In genomic region chr2:127157651-127158460, GRCh38 we compare ENCODE assay signal across 11 cellular contexts. TPM values are rescaled to one million over a fixed set of nuclear protein-coding genes. Genes with fewer than 3 reads are reported as not detected.
DNase-seq lines count a peak whose midpoint lies in the region; ATAC-seq, FAIRE-seq and TF ChIP-seq lines count a peak whose summit lies in the region.
"Had no signal": no experiment of that assay in that cellular context is flagged by ENCODE, and none has a peak within 500 bp of the region (broad histone marks: within the 10 kb centered on the region; RNA-seq: fewer than 3 reads in every experiment).

No MANE protein-coding gene starts in this region.

- POLR2A ChIA-PET in endothelial cell of umbilical vein (lab: Charles Lee) = no interaction called here

- H3F3A ChIP-seq in MM.1S (ENCODE audit: insufficient read depth, low read length) = no peaks in the 10 kb centered on the region

- no peaks in the 10 kb centered on the region for H3K9me3 ChIP-seq in MM.1S (replicated peaks; ENCODE audit: insufficient read depth, low read length)
- H3K9me3 ChIP-seq in endothelial cell of umbilical vein (replicated peaks; ENCODE audit: control insufficient read depth, insufficient read depth, low read length) = no peaks in the 10 kb centered on the region

- H3K9ac ChIP-seq in MM.1S (ENCODE audit: low read length) = no peak overlapping the region
- H3K9ac ChIP-seq in endothelial cell of umbilical vein (replicated peaks; ENCODE audit: extremely low read depth, insufficient read depth, low read length) = no peak overlapping the region

- TF ChIP-seq CTCF in MM.1S (IDR thresholded peaks at IDR 0.05; ENCODE audit: low read length) (no peak), endothelial cell of umbilical vein (IDR thresholded peaks at IDR 0.05; ENCODE audit: extremely low read depth in 1 of 2, insufficient read depth in 1 of 2, low read depth in 1 of 2, low read length in 2 of 2) (peak; percentile 9 to 30)

- no peaks in the 10 kb centered on the region for H3K9me1 ChIP-seq in endothelial cell of umbilical vein (replicated peaks; ENCODE audit: control insufficient read depth, extremely low read depth, insufficient read depth, low read length)

- BruUV-seq in endothelial cell of umbilical vein (replicated peaks; lab: Mats Ljungman, UMichigan) = no TSS peak

- no peak for TF ChIP-seq POLR2A in endothelial cell of umbilical vein (IDR thresholded peaks at IDR 0.05; ENCODE audit: low read depth, low read length)

- CTCF ChIA-PET in endothelial cell of umbilical vein (lab: Charles Lee) = interaction anchor here (0.7 to 1.2 kb wide), 4 partner anchors 16 to 90 kb away, joined by 3 to 8 read pairs (median 4); no protein-coding TSS in a partner anchor

- H3K4me1 ChIP-seq in MM.1S (ENCODE audit: low read length) (no peaks in the 10 kb centered on the region), endothelial cell of umbilical vein (ENCODE audit: control insufficient read depth, extremely low read depth, insufficient read depth, low read length) (peaks cover 14% of the 10 kb centered on the region)

- H3K4me2 ChIP-seq in MM.1S (ENCODE audit: low read depth, low read length) (no peak overlapping the region), endothelial cell of umbilical vein (ENCODE audit: insufficient read depth, low read length) (no peak overlapping the region)

- H3K36me3 ChIP-seq in MM.1S (replicated peaks; ENCODE audit: insufficient read depth, low read length) (no peaks in the 10 kb centered on the region), endothelial cell of umbilical vein (ENCODE audit: control insufficient read depth in 2 of 2, extremely low read depth in 1 of 2, insufficient read depth in 2 of 2, low read length in 2 of 2) (no peaks in the 10 kb centered on the region)

- H3K79me2 ChIP-seq in MM.1S (ENCODE audit: low read length) (no peaks in the 10 kb centered on the region), endothelial cell of umbilical vein (ENCODE audit: control insufficient read depth, insufficient read depth, low read length) (no peaks in the 10 kb centered on the region)

- H3K27ac ChIP-seq in MM.1S (ENCODE audit: low read length) (no peak overlapping the region), endothelial cell of umbilical vein (ENCODE audit: insufficient read depth, low read depth, low read length) (no peak overlapping the region)

- dilution Hi-C loops in endothelial cell of umbilical vein (cut with MboI; ENCODE audit: extremely low pct_ligation_motif_present, low sequenced_read_pairs) = no loop called here

- H3K27me3 ChIP-seq in MM.1S (replicated peaks; ENCODE audit: insufficient read depth, low read length) (no peaks in the 10 kb centered on the region), endothelial cell of umbilical vein (ENCODE audit: control insufficient read depth in 2 of 2, insufficient read depth in 2 of 2, low read length in 2 of 2) (peaks cover 0 to 2% of the 10 kb centered on the region in 2 experiments)

- ATAC-seq in HG02884 (IDR thresholded peaks at IDR 0.05; ENCODE audit: unreplicated experiment) = no peak
- no peak for ATAC-seq in HG02981 (IDR thresholded peaks at IDR 0.05; ENCODE audit: unreplicated experiment)

- H4K20me1 ChIP-seq in MM.1S (ENCODE audit: insufficient read depth, low read length) = no peaks in the 10 kb centered on the region
- no peaks in the 10 kb centered on the region for H4K20me1 ChIP-seq in endothelial cell of umbilical vein (replicated peaks; ENCODE audit: control insufficient read depth, extremely low read depth, insufficient read depth, low read length)

- no peaks in the 10 kb centered on the region for H3K9me2 ChIP-seq in MM.1S (replicated peaks; ENCODE audit: insufficient read depth, low read length)

- intact Hi-C loops in endothelial cell of umbilical vein (cut with micrococcal nuclease) (no loop called here), posterior vena cava (cut with DNase I) (no loop called here)

- H3K4me3 ChIP-seq in MM.1S (ENCODE audit: low read length) (no peak overlapping the region), endothelial cell of umbilical vein (replicated peaks in 1 of 3; ENCODE audit: insufficient read depth in 1 of 3, low read depth in 1 of 3, low read length in 3 of 3) (no peak overlapping the region)

- DNase-seq in ELF-1 (ENCODE audit: low read depth, low spot score) (peak; percentile 88), MM.1S (no peak), endothelial cell of umbilical vein (ENCODE audit: low read depth, low spot score) (no peak), posterior vena cava (ENCODE audit: low spot score) (peak; percentile 70), activated T-cell treated with anti-CD3 and anti-CD28 coated beads for 4 hours (no peak), DMS53 treated with DMSO at 0.1 percent for 48 hours (lab: John Stamatoyannopoulos, UW; ENCODE audit: unreplicated experiment) (no peak)
- DNase-seq: hippocampal formation, NCI-H1694 treated with DMSO at 0.1 percent for 48 hours had no signal

- FAIRE-seq in endothelial cell of umbilical vein (lab: Jason Lieb, UNC) = no peak
- FAIRE-seq: bronchial epithelial cell had no signal

- peak overlapping the region; percentile 13; the same call in 1 of the 2 replicates for H2AFZ ChIP-seq in MM.1S (ENCODE audit: low read length)
- no peak overlapping the region for H2AFZ ChIP-seq in endothelial cell of umbilical vein (ENCODE audit: low read depth, low read length)

TF ChIP-seq in endothelial cell of umbilical vein, 7 proteins besides CTCF, POLR2A, EP300 and RAD21:
- TF ChIP-seq JUN (IDR thresholded peaks at IDR 0.05; ENCODE audit: borderline replicate concordance, insufficient read depth, insufficient read length, low read depth) (no peak), MYC (IDR thresholded peaks at IDR 0.05; ENCODE audit: low read depth, low read length) (no peak), FOS (IDR thresholded peaks at IDR 0.05; ENCODE audit: borderline replicate concordance, insufficient read depth, low read length) (no peak), EZH2 (IDR thresholded peaks at IDR 0.05; ENCODE audit: borderline replicate concordance, low read depth, low read length, severe bottlenecking) (no peak), MAX (IDR thresholded peaks at IDR 0.05; ENCODE audit: insufficient read depth, insufficient read length) (no peak), GATA2 (IDR thresholded peaks at IDR 0.05; ENCODE audit: insufficient read depth, insufficient read length, low read depth, low read length) (no peak), POLR2AphosphoS5 (IDR thresholded peaks at IDR 0.05; ENCODE audit: insufficient read depth, low read depth, low read length) (no peak)
TF ChIP-seq in endothelial cell of umbilical vein: peak in this region for 0.

RNA-seq across cellular contexts. Expression of gene BIN1, which starts 50.9 kb away (rescaled TPM):
- total RNA-seq in endothelial cell of umbilical vein = 36.9 and 41.1 TPM in 2 replicates
- 25.8 and 26.3 TPM in 2 replicates for polyA plus RNA-seq in endothelial cell of umbilical vein
- polyA plus RNA-seq in endothelial cell of umbilical vein (2011; cell fraction: cytosol; rRNA removed) = 28.8 and 33.3 TPM in 2 replicates
- polyA plus RNA-seq in endothelial cell of umbilical vein (2011; cell fraction: nucleus; rRNA removed) = 44.9 and 47.0 TPM in 2 replicates
- 44.5 and 73.2 TPM in 2 replicates for polyA plus RNA-seq in endothelial cell of umbilical vein (2012)
- polyA minus RNA-seq in endothelial cell of umbilical vein = 13.8 and 26.5 TPM in 2 replicates
- polyA minus RNA-seq in endothelial cell of umbilical vein (2011; cell fraction: cytosol; rRNA and poly(A)+ RNA removed) = 20.5 TPM
- polyA minus RNA-seq in endothelial cell of umbilical vein (2011; cell fraction: nucleus; rRNA and poly(A)+ RNA removed) = 8.6 and 18.5 TPM in 2 replicates
- 10 to 100 TPM; 49.2 to 84.8 TPM for total RNA-seq in posterior vena cava

Comparison
In these comparisons a context has a peak if more than half of its experiments do, and no peak if none do; other contexts are left out.
1. DNase-seq: peak in ELF-1 (single experiment) and posterior vena cava (single experiment); none in MM.1S (single experiment), endothelial cell of umbilical vein (single experiment), activated T-cell treated with anti-CD3 and anti-CD28 coated beads for 4 hours (single experiment) and DMS53 treated with DMSO at 0.1 percent for 48 hours (single experiment).